In genomic region chr2:62653582-62654422, GRCh38 we compare ENCODE assay signal across 1 cellular context.
A peak's percentile ranks its signal among the peaks of the same experiment; 100 is the strongest.
TF ChIP-seq lines count a peak whose summit lies in the region.

No MANE protein-coding gene starts in this region.

TF ChIP-seq in HepG2, 621 proteins besides CTCF, POLR2A, EP300 and RAD21 (continued from another document and continues in another):
- no peak for TF ChIP-seq ZBTB49 (CRISPR knock-in tag; IDR thresholded peaks at IDR 0.05; ENCODE audit: borderline replicate concordance)
- no peak for TF ChIP-seq SMC3 (IDR thresholded peaks at IDR 0.05; ENCODE audit: low read length)
- no peak for TF ChIP-seq BRF2 (CRISPR knock-in tag; IDR thresholded peaks at IDR 0.05)
- TF ChIP-seq HOXA5 (CRISPR knock-in tag; IDR thresholded peaks at IDR 0.05): peak; percentile 87
- TF ChIP-seq PAF1 (CRISPR knock-in tag; IDR thresholded peaks at IDR 0.05): no peak
- TF ChIP-seq PAWR (CRISPR knock-in tag; IDR thresholded peaks at IDR 0.05; ENCODE audit: borderline replicate concordance): no peak
- peak; percentile 57; the same call in 1 of the 2 replicates for TF ChIP-seq HMGXB3 (CRISPR knock-in tag; IDR thresholded peaks at IDR 0.05; ENCODE audit: borderline replicate concordance)
- TF ChIP-seq SNAPC5 (CRISPR knock-in tag; IDR thresholded peaks at IDR 0.05; ENCODE audit: borderline replicate concordance): no peak
- no peak for TF ChIP-seq ZNF367 (CRISPR knock-in tag; IDR thresholded peaks at IDR 0.05; ENCODE audit: borderline replicate concordance)
- no peak for TF ChIP-seq TCF7L2 (IDR thresholded peaks at IDR 0.05; ENCODE audit: low read depth, low read length)
- no peak; the same call in 1 of the 2 replicates for TF ChIP-seq ZNF775 (CRISPR knock-in tag; IDR thresholded peaks at IDR 0.05; ENCODE audit: borderline replicate concordance)
- TF ChIP-seq PTBP1 (IDR thresholded peaks at IDR 0.05; ENCODE audit: low read depth, low read length, poor library complexity, severe bottlenecking): no peak
- TF ChIP-seq TFAP4 (IDR thresholded peaks at IDR 0.05; ENCODE audit: borderline replicate concordance, low read depth): 0 out of 2 replicates have a peak, but pooled peaks have one; percentile 19
- TF ChIP-seq ZNF326 (CRISPR knock-in tag; IDR thresholded peaks at IDR 0.05; ENCODE audit: borderline replicate concordance): no peak
- no peak for TF ChIP-seq RXRA (CRISPR knock-in tag; IDR thresholded peaks at IDR 0.05)
- no peak for TF ChIP-seq SMYD3 (CRISPR knock-in tag; IDR thresholded peaks at IDR 0.05)
- no peak for TF ChIP-seq MEIS1 (CRISPR knock-in tag; IDR thresholded peaks at IDR 0.05; ENCODE audit: borderline replicate concordance)
- TF ChIP-seq NR3C1 (CRISPR knock-in tag; IDR thresholded peaks at IDR 0.05): no peak
- TF ChIP-seq MLXIP (CRISPR knock-in tag; IDR thresholded peaks at IDR 0.05; ENCODE audit: borderline replicate concordance): no peak
- peak; percentile 78; the same call in 1 of the 2 replicates for TF ChIP-seq TFE3 (CRISPR knock-in tag; IDR thresholded peaks at IDR 0.05)
- no peak for TF ChIP-seq PHF20 (CRISPR knock-in tag; IDR thresholded peaks at IDR 0.05)
- no peak for TF ChIP-seq ZNF276 (CRISPR knock-in tag; IDR thresholded peaks at IDR 0.05; ENCODE audit: low read depth)
- no peak for TF ChIP-seq ZNF30 (CRISPR knock-in tag; IDR thresholded peaks at IDR 0.05)
- TF ChIP-seq GMEB2 (CRISPR knock-in tag; IDR thresholded peaks at IDR 0.05; ENCODE audit: low read depth): 0 out of 2 replicates have a peak, but pooled peaks have one; percentile 28
- peak; percentile 21; the same call in 1 of the 2 replicates for TF ChIP-seq MXD4 (CRISPR knock-in tag; IDR thresholded peaks at IDR 0.05)
- no peak for TF ChIP-seq SP1 (IDR thresholded peaks at IDR 0.05)
- no peak for TF ChIP-seq SP1 (CRISPR knock-in tag; IDR thresholded peaks at IDR 0.05)
- no peak for TF ChIP-seq HINFP (CRISPR knock-in tag; IDR thresholded peaks at IDR 0.05; ENCODE audit: low read depth)
- TF ChIP-seq CBX1 (IDR thresholded peaks at IDR 0.05; ENCODE audit: low read depth): no peak
- no peak for TF ChIP-seq HOXA9 (CRISPR knock-in tag; IDR thresholded peaks at IDR 0.05; ENCODE audit: borderline replicate concordance)
- no peak for TF ChIP-seq ZNF256 (CRISPR knock-in tag; conservative IDR thresholded peaks at IDR 0.05)
- TF ChIP-seq TIGD3 (CRISPR knock-in tag; IDR thresholded peaks at IDR 0.05; ENCODE audit: borderline replicate concordance): no peak
- peak; percentile 79 for TF ChIP-seq THAP11 (CRISPR knock-in tag; IDR thresholded peaks at IDR 0.05)
- peak; percentile 99 for TF ChIP-seq ARID3A (IDR thresholded peaks at IDR 0.05; ENCODE audit: low read depth, low read length)
- peak; percentile 34; the same call in 1 of the 2 replicates for TF ChIP-seq ESRRA (CRISPR knock-in tag; IDR thresholded peaks at IDR 0.05; ENCODE audit: low read depth)
- TF ChIP-seq TGIF2 (CRISPR knock-in tag; IDR thresholded peaks at IDR 0.05): no peak
